ENCODE assay signal across 25 cellular contexts in genomic region chr2:12765203-12765602, GRCh38.
"Had no signal": no experiment of that assay in that cellular context is flagged by ENCODE, and none has a peak within 500 bp of the region (broad histone marks: within the 10 kb centered on the region; RNA-seq: fewer than 3 reads in every experiment).

No MANE protein-coding gene starts in this region.

- H3K4me3 Mint-ChIP-seq: activated T-cell treated with anti-CD3 and anti-CD28 coated beads, Interleukin-2, amount 50 U/mL, for 4 hours; natural killer cell treated with Interleukin-12 subunit alpha and Interleukin-12 subunit beta and Interleukin-15 and Interleukin-18, amount 100 ng/mL, for 72 hours; stimulated activated effector memory CD8-positive, alpha-beta T cell treated with anti-CD3 and anti-CD28 coated beads, Interleukin-12 subunit alpha, Interleukin-12 subunit beta, amount 100 ng/mL, for 72 hours; stimulated activated naive CD8-positive, alpha-beta T cell treated with anti-CD3 and anti-CD28 coated beads, Interleukin-15, amount 100 ng/mL, for 72 hours; T-helper 1 cell treated with Interleukin-12 subunit alpha and Interleukin-12 subunit beta and Interleukin-4 antibody, amounts not matched to agents 30 μg/mL and 1 μg/mL, for 36 hours; WTC11 had no signal

- H3K4me3 ChIP-seq: ascending aorta, left ventricle myocardium inferior, pancreas, suprapubic skin, tibial nerve had no signal

- H3K27me3 ChIP-seq: ascending aorta, pancreas, suprapubic skin, tibial nerve had no signal

- H3K27ac ChIP-seq: ascending aorta, neutrophil, pancreas, suprapubic skin, tibial nerve had no signal

- H3K27ac Mint-ChIP-seq: activated T-helper 2 cell treated with anti-CD3 and anti-CD28 coated beads, Interferon-gamma antibody, Interleukin-2, Interleukin-4, amounts not matched to agents 10 μg/mL and 5 μg/mL and 100 μg/mL, durations not matched to agents 14 hours and 24 hours and 36 hours; natural killer cell treated with Interleukin-12 subunit alpha and Interleukin-12 subunit beta and Interleukin-15 and Interleukin-18, amount 100 ng/mL, for 72 hours; stimulated activated effector memory CD8-positive, alpha-beta T cell treated with anti-CD3 and anti-CD28 coated beads, Interleukin-12 subunit alpha, Interleukin-12 subunit beta, amount 100 ng/mL, for 72 hours; stimulated activated naive CD8-positive, alpha-beta T cell treated with anti-CD3 and anti-CD28 coated beads, Interleukin-15, amount 100 ng/mL, for 72 hours; T-helper 1 cell treated with Interleukin-12 subunit alpha and Interleukin-12 subunit beta and Interleukin-4 antibody, amounts not matched to agents 30 μg/mL and 1 μg/mL, for 36 hours; WTC11 had no signal

- ATAC-seq: activated T-cell treated with anti-CD3 and anti-CD28 coated beads, Interleukin-2, amount 50 U/mL, for 4 hours; natural killer cell treated with Interleukin-12 subunit alpha and Interleukin-12 subunit beta and Interleukin-15 and Interleukin-18, amount 100 ng/mL, for 72 hours; pancreas; right cardiac atrium; stimulated activated effector memory CD8-positive, alpha-beta T cell treated with anti-CD3 and anti-CD28 coated beads, Interleukin-12 subunit alpha, Interleukin-12 subunit beta, amount 100 ng/mL, for 72 hours; stimulated activated naive CD8-positive, alpha-beta T cell treated with anti-CD3 and anti-CD28 coated beads, Interleukin-15, amount 100 ng/mL, for 72 hours; WTC11 had no signal

- H3K36me3 ChIP-seq: ascending aorta, left ventricle myocardium inferior, neutrophil, pancreas, suprapubic skin, tibial nerve had no signal

- H3K9me3 ChIP-seq: neutrophil, pancreas, suprapubic skin had no signal

- DNase-seq: activated CD4-positive, alpha-beta T cell treated with anti-CD3 and anti-CD28 coated beads for 4 hours; activated CD4-positive, alpha-beta T cell treated with anti-CD3 and anti-CD28 coated beads, Interleukin-2, amount 50 U/mL, for 48 hours; activated CD8-positive, alpha-beta memory T cell treated with anti-CD3 and anti-CD28 coated beads, Interleukin-2, amount 50 U/mL, for 48 hours; activated naive CD4-positive, alpha-beta T cell treated with Interleukin-2 at 50 U/mL for 16 hours; activated T-cell treated with anti-CD3 and anti-CD28 coated beads, Interleukin-2, amount 50 U/mL, for 4 hours; cerebellar nuclear complex; cortex of kidney; foreskin fibroblast; kidney glomerular epithelial cell; left ventricle myocardium inferior; pancreas; right cardiac atrium; stimulated activated CD4-positive, alpha-beta T cell treated with anti-CD3 and anti-CD28 coated beads, Interleukin-12 subunit alpha, Interleukin-12 subunit beta, amount 100 ng/mL, for 4 hours; stimulated activated CD4-positive, alpha-beta T cell treated with anti-CD3 and anti-CD28 coated beads, Interleukin-1b, Interleukin-23, amount 100 ng/mL, for 48 hours; stimulated activated naive CD8-positive, alpha-beta T cell treated with anti-CD3 and anti-CD28 coated beads, Interleukin-15, amount 100 ng/mL, for 72 hours; T1000 had no signal

- H3K36me3 Mint-ChIP-seq: natural killer cell treated with Interleukin-12 subunit alpha and Interleukin-12 subunit beta and Interleukin-15 and Interleukin-18, amount 100 ng/mL, for 72 hours; stimulated activated effector memory CD8-positive, alpha-beta T cell treated with anti-CD3 and anti-CD28 coated beads, Interleukin-12 subunit alpha, Interleukin-12 subunit beta, amount 100 ng/mL, for 72 hours had no signal

- H3K9me3 Mint-ChIP-seq: natural killer cell treated with Interleukin-12 subunit alpha and Interleukin-12 subunit beta and Interleukin-15 and Interleukin-18, amount 100 ng/mL, for 72 hours; T-helper 1 cell treated with Interleukin-12 subunit alpha and Interleukin-12 subunit beta and Interleukin-4 antibody, amounts not matched to agents 30 μg/mL and 1 μg/mL, for 36 hours had no signal

- H3K4me1 ChIP-seq: ascending aorta, pancreas, suprapubic skin had no signal
